18 cellular contexts compared by ENCODE assay signal in the genomic region with DNA sequence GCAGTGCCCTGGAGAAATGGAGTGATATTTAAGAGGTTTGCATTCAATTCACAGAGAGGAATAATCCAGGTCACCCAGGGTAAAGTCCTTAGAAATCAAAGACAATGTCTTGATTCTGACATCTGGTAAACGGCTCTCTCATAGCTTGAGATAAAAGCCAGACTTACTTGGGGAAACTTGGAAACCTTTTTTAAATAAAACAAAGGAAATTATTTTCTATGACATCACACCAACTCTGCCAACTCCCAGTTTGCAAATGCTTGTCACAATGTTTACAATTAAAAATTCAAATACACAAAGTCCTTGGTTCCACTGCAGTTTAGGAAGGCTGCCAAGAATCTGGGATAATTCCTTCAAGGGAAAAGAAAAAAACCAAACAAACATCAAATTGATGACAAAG.
DNase-seq lines count a peak whose midpoint lies in the region; ATAC-seq and TF ChIP-seq lines count a peak whose summit lies in the region.
"Had no signal": no experiment of that assay in that cellular context is flagged by ENCODE, and none has a peak within 500 bp of the region (broad histone marks: within the 10 kb centered on the region; RNA-seq: fewer than 3 reads in every experiment).

No MANE protein-coding gene starts in this region.

- no peaks in the 10 kb centered on the region for H3K79me2 ChIP-seq in GM23248 (ENCODE audit: insufficient read depth)

- peak; percentile 20 for DNase-seq in GM23248
- DNase-seq in NCI-H82 treated with DMSO at 0.1 percent for 48 hours (lab: John Stamatoyannopoulos, UW; ENCODE audit: unreplicated experiment) = peak; percentile 35
- no peak for DNase-seq in esophagus muscularis mucosa (ENCODE audit: extremely low spot score)
- peak; percentile 18 for DNase-seq in mucosa of gallbladder (ENCODE audit: low spot score)
- no peak for DNase-seq in progenitor cell of endocrine pancreas (ENCODE audit: low spot score, unreplicated experiment)
- DNase-seq in DMS79 treated with DMSO at 0.1 percent for 48 hours (lab: John Stamatoyannopoulos, UW) = no peak
- DNase-seq: activated gamma-delta T cell; left colon; NK-92 treated with Interleukin-12 subunit alpha and Interleukin-12 subunit beta, amount 100 ng/mL, for 24 hours; transverse colon had no signal

- H3K9me2 ChIP-seq in GM23248 (ENCODE audit: insufficient read depth) = no peaks in the 10 kb centered on the region

- H3K9me3 ChIP-seq in GM23248 (ENCODE audit: low read depth) = no peaks in the 10 kb centered on the region
- H3K9me3 ChIP-seq in esophagus muscularis mucosa = no peaks in the 10 kb centered on the region
- H3K9me3 ChIP-seq: ascending aorta, BLaER1, transverse colon had no signal

- no peak for TF ChIP-seq EP300 in esophagus muscularis mucosa (IDR thresholded peaks at IDR 0.05)

- H4K20me1 ChIP-seq in GM23248 (ENCODE audit: insufficient read depth) = no peaks in the 10 kb centered on the region
- H4K20me1 ChIP-seq: BLaER1 had no signal

- H3K4me1 Mint-ChIP-seq in stimulated activated memory B cell treated with anti-CD40 and anti-IgM and Interleukin-4, amounts not matched to agents 10 μg/mL and 1 μg/mL and 100 μg/mL, for 72 hours = no peaks in the 10 kb centered on the region
- H3K4me1 Mint-ChIP-seq in progenitor cell of endocrine pancreas (ENCODE audit: low read depth) = peaks cover 13% of the 10 kb centered on the region
- H3K4me1 Mint-ChIP-seq: IgD-negative memory B cell; stimulated activated effector memory CD8-positive, alpha-beta T cell treated with anti-CD3 and anti-CD28 coated beads, Interleukin-12 subunit alpha, Interleukin-12 subunit beta, amount 100 ng/mL, for 72 hours had no signal

- H3K27me3 Mint-ChIP-seq in stimulated activated memory B cell treated with anti-CD40 and anti-IgM and Interleukin-4, amounts not matched to agents 10 μg/mL and 1 μg/mL and 100 μg/mL, for 72 hours = no peaks in the 10 kb centered on the region
- no peaks in the 10 kb centered on the region for H3K27me3 Mint-ChIP-seq in progenitor cell of endocrine pancreas
- H3K27me3 Mint-ChIP-seq: dendritic cell treated with granulocyte-macrophage colony-stimulating factor and Interleukin-4, amounts not matched to agents 40 ng/mL and 50 ng/mL, for 4 days had no signal

- intact Hi-C loops in esophagus muscularis mucosa (cut with DNase I) = no loop called here

- no peaks in the 10 kb centered on the region for H3K36me3 ChIP-seq in GM23248 (ENCODE audit: low read depth)
- H3K36me3 ChIP-seq in esophagus muscularis mucosa = no peaks in the 10 kb centered on the region
- H3K36me3 ChIP-seq: ascending aorta, BLaER1, transverse colon had no signal

- H3K27ac ChIP-seq in GM23248 (no peak overlapping the region), esophagus muscularis mucosa (replicated peaks in 1 of 4) (peak overlapping the region in 3 of 4 donors; percentile 1 to 12 (median 3))
- H3K27ac ChIP-seq: ascending aorta, BLaER1 had no signal

- no peaks in the 10 kb centered on the region for H3K27me3 ChIP-seq in GM23248 (replicated peaks; ENCODE audit: insufficient read depth)
- H3K27me3 ChIP-seq in esophagus muscularis mucosa = no peaks in the 10 kb centered on the region
- H3K27me3 ChIP-seq: ascending aorta, BLaER1, transverse colon had no signal

- no peak overlapping the region for H3K27ac Mint-ChIP-seq in stimulated activated memory B cell treated with anti-CD40 and anti-IgM and Interleukin-4, amounts not matched to agents 10 μg/mL and 1 μg/mL and 100 μg/mL, for 72 hours
- no peak overlapping the region for H3K27ac Mint-ChIP-seq in progenitor cell of endocrine pancreas
- H3K27ac Mint-ChIP-seq: dendritic cell treated with granulocyte-macrophage colony-stimulating factor and Interleukin-4, amounts not matched to agents 40 ng/mL and 50 ng/mL, for 4 days; IgD-negative memory B cell; stimulated activated effector memory CD8-positive, alpha-beta T cell treated with anti-CD3 and anti-CD28 coated beads, Interleukin-12 subunit alpha, Interleukin-12 subunit beta, amount 100 ng/mL, for 72 hours had no signal

- in situ Hi-C loops in GM23248 (cut with MboI) = no loop called here

- TF ChIP-seq CTCF in esophagus muscularis mucosa (IDR thresholded peaks at IDR 0.05) (no peak), progenitor cell of endocrine pancreas (IDR thresholded peaks at IDR 0.05; ENCODE audit: unreplicated experiment) (no peak)

- peaks cover 43% of the 10 kb centered on the region for H3K4me1 ChIP-seq in GM23248 (ENCODE audit: insufficient read depth)
- peaks cover 3 to 39% (median 33%) of the 10 kb centered on the region in 4 donors for H3K4me1 ChIP-seq in esophagus muscularis mucosa
- H3K4me1 ChIP-seq: ascending aorta, BLaER1 had no signal

- no peak for ATAC-seq in stimulated activated memory B cell treated with anti-CD40 and anti-IgM and Interleukin-4, amounts not matched to agents 10 μg/mL and 1 μg/mL and 100 μg/mL, for 72 hours
- no peak for ATAC-seq in GM21529 (IDR thresholded peaks at IDR 0.05; ENCODE audit: unreplicated experiment)
- ATAC-seq: esophagus mucosa; left colon; stimulated activated effector memory CD8-positive, alpha-beta T cell treated with anti-CD3 and anti-CD28 coated beads, Interleukin-12 subunit alpha, Interleukin-12 subunit beta, amount 100 ng/mL, for 72 hours had no signal

- no peak overlapping the region for H3K9ac ChIP-seq in GM23248
- H3K9ac ChIP-seq: BLaER1 had no signal

- H3F3A ChIP-seq in GM23248 (ENCODE audit: insufficient read depth) = peaks cover 18% of the 10 kb centered on the region

- no peak overlapping the region for H3K4me3 Mint-ChIP-seq in stimulated activated memory B cell treated with anti-CD40 and anti-IgM and Interleukin-4, amounts not matched to agents 10 μg/mL and 1 μg/mL and 100 μg/mL, for 72 hours
- no peak overlapping the region for H3K4me3 Mint-ChIP-seq in progenitor cell of endocrine pancreas (ENCODE audit: low read depth)
- H3K4me3 Mint-ChIP-seq: dendritic cell treated with granulocyte-macrophage colony-stimulating factor and Interleukin-4, amounts not matched to agents 40 ng/mL and 50 ng/mL, for 4 days; IgD-negative memory B cell; stimulated activated effector memory CD8-positive, alpha-beta T cell treated with anti-CD3 and anti-CD28 coated beads, Interleukin-12 subunit alpha, Interleukin-12 subunit beta, amount 100 ng/mL, for 72 hours had no signal

- WGBS in GM23248 (ENCODE audit: low coverage in 1 of 2, low lambda C conversion rate in 2 of 2, missing lambda C conversion rate in 2 of 2), 2 experiments = 0 to 17% methylated on average over 1 of the region's 1 CpG
- WGBS in esophagus muscularis mucosa = 18% methylated on average over 1 of the region's 1 CpG

- no peaks in the 10 kb centered on the region for H3K9me3 Mint-ChIP-seq in stimulated activated memory B cell treated with anti-CD40 and anti-IgM and Interleukin-4, amounts not matched to agents 10 μg/mL and 1 μg/mL and 100 μg/mL, for 72 hours
- H3K9me3 Mint-ChIP-seq in progenitor cell of endocrine pancreas (ENCODE audit: low read depth) = no peaks in the 10 kb centered on the region
- H3K9me3 Mint-ChIP-seq: dendritic cell treated with granulocyte-macrophage colony-stimulating factor and Interleukin-4, amounts not matched to agents 40 ng/mL and 50 ng/mL, for 4 days; stimulated activated effector memory CD8-positive, alpha-beta T cell treated with anti-CD3 and anti-CD28 coated beads, Interleukin-12 subunit alpha, Interleukin-12 subunit beta, amount 100 ng/mL, for 72 hours had no signal

- H2AFZ ChIP-seq in GM23248 = peak overlapping the region; percentile 13; the same call in 1 of the 2 replicates

- H3K4me3 ChIP-seq in GM23248 = no peak overlapping the region
- H3K4me3 ChIP-seq in esophagus muscularis mucosa = no peak overlapping the region
- H3K4me3 ChIP-seq: ascending aorta, BLaER1, transverse colon had no signal

- no peak overlapping the region for H3K4me2 ChIP-seq in GM23248 (ENCODE audit: unreplicated experiment)
- H3K4me2 ChIP-seq: BLaER1 had no signal

- no peak for TF ChIP-seq POLR2A in esophagus muscularis mucosa (IDR thresholded peaks at IDR 0.05; ENCODE audit: low read depth)

- no peaks in the 10 kb centered on the region for H3K36me3 Mint-ChIP-seq in stimulated activated memory B cell treated with anti-CD40 and anti-IgM and Interleukin-4, amounts not matched to agents 10 μg/mL and 1 μg/mL and 100 μg/mL, for 72 hours
- H3K36me3 Mint-ChIP-seq in progenitor cell of endocrine pancreas (ENCODE audit: insufficient read depth) = no peaks in the 10 kb centered on the region
- H3K36me3 Mint-ChIP-seq: IgD-negative memory B cell; stimulated activated effector memory CD8-positive, alpha-beta T cell treated with anti-CD3 and anti-CD28 coated beads, Interleukin-12 subunit alpha, Interleukin-12 subunit beta, amount 100 ng/mL, for 72 hours had no signal

Comparison
In these comparisons a context has a peak if more than half of its experiments do, and no peak if none do; other contexts are left out.
1. DNase-seq: peak in GM23248 (single experiment), NCI-H82 treated with DMSO at 0.1 percent for 48 hours (single experiment) and mucosa of gallbladder (single experiment); none in esophagus muscularis mucosa (single experiment), progenitor cell of endocrine pancreas (single experiment) and DMS79 treated with DMSO at 0.1 percent for 48 hours (single experiment).